Comparison of ENCODE assay signal across 10 cellular contexts in the genomic region with DNA sequence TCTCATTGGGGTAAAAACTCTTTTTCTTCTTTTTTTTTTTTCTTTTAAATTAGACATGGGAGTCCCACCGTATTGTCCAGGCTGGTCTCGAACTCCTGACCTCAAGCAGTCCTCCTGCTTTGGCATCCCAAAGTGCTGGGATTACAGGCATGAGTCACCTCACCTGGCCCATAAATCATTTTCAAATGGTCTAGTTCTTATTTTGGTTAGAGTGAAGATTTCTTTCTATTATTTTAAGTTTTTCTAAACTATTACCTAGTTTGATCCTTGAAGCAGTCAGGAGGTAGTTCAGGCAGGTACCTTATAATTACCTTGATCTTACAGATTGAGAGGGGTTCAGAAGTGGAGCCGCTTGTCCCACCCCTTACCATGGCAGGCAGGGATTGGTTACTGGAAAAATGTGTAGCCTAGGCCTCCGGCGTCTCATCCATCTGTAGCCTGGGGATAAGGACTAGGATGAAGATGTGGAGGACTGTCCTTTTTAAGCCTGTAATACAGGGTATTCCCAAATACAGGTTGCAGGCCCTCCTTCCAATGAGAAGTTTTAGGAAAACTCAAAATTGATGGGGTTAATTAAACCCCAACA. TPM values are rescaled to one million over a fixed set of nuclear protein-coding genes. Genes with fewer than 3 reads are reported as not detected.
DNase-seq lines count a peak whose midpoint lies in the region; ATAC-seq, FAIRE-seq and TF ChIP-seq lines count a peak whose summit lies in the region.
"Had no signal": no experiment of that assay in that cellular context is flagged by ENCODE, and none has a peak within 500 bp of the region (broad histone marks: within the 10 kb centered on the region; RNA-seq: fewer than 3 reads in every experiment).

No MANE protein-coding gene starts in this region.

- H3K27ac ChIP-seq in keratinocyte (ENCODE audit: control insufficient read depth, insufficient read depth, low read length) = peak overlapping the region; percentile 81
- H3K27ac ChIP-seq in RWPE1 = no peak overlapping the region; the same call in 1 of the 2 replicates

- no peak overlapping the region for H2AFZ ChIP-seq in keratinocyte (ENCODE audit: control insufficient read depth, low read length)

- H3K9me3 Mint-ChIP-seq in activated CD8-positive, alpha-beta T cell treated with anti-CD3 and anti-CD28 coated beads for 36 hours = no peaks in the 10 kb centered on the region

- H3K9me1 ChIP-seq in keratinocyte (ENCODE audit: control insufficient read depth, extremely low read depth, insufficient read depth, low read length) = peaks cover 10% of the 10 kb centered on the region

- peak overlapping the region; percentile 93 for H3K4me3 Mint-ChIP-seq in activated CD8-positive, alpha-beta T cell treated with anti-CD3 and anti-CD28 coated beads for 36 hours

- CTCF ChIA-PET in activated CD8-positive, alpha-beta T cell treated with anti-CD3 and anti-CD28 coated beads for 36 hours (lab: Charles Lee) = no interaction called here
- CTCF ChIA-PET in RWPE1 (lab: Yijun Ruan, JAX) = interaction anchor here (0.7 kb wide), 1 partner anchor 127 kb away, joined by 3 read pairs; no protein-coding TSS in a partner anchor

- peaks cover 58% of the 10 kb centered on the region for H3K4me1 Mint-ChIP-seq in activated CD8-positive, alpha-beta T cell treated with anti-CD3 and anti-CD28 coated beads for 36 hours (ENCODE audit: low read depth)

- peak overlapping the region; percentile 88 for H3K9ac ChIP-seq in keratinocyte (ENCODE audit: control insufficient read depth, extremely low read depth, insufficient read depth, low read length)

- H3K36me3 ChIP-seq in H7 (replicated peaks; ENCODE audit: control insufficient read depth, insufficient read depth, low read length) = peaks cover 50% of the 10 kb centered on the region
- H3K36me3 ChIP-seq in keratinocyte (ENCODE audit: control insufficient read depth in 2 of 2, extremely low read depth in 1 of 2, insufficient read depth in 2 of 2, low read length in 2 of 2) = peaks cover 22 to 40% of the 10 kb centered on the region in 2 experiments

- no peaks in the 10 kb centered on the region for H3K27me3 Mint-ChIP-seq in activated CD8-positive, alpha-beta T cell treated with anti-CD3 and anti-CD28 coated beads for 36 hours

- intact Hi-C loops in activated CD8-positive, alpha-beta T cell treated with anti-CD3 and anti-CD28 coated beads for 36 hours (cut with micrococcal nuclease) = loop anchor here (5.0 kb wide), 1 partner anchor 42 kb away; no protein-coding TSS in a partner anchor

- H3K4me1 ChIP-seq in keratinocyte (ENCODE audit: control insufficient read depth, extremely low read depth, insufficient read depth, low read length) = peaks cover 66% of the 10 kb centered on the region

- TF ChIP-seq CTCF in activated CD8-positive, alpha-beta T cell treated with anti-CD3 and anti-CD28 coated beads for 36 hours (IDR thresholded peaks at IDR 0.05) = no peak
- no peak for TF ChIP-seq CTCF in keratinocyte (optimal IDR thresholded peaks at IDR 0.05 in 1 of 3, IDR thresholded peaks at IDR 0.05 in 1 of 3, conservative IDR thresholded peaks at IDR 0.05 in 1 of 3; ENCODE audit: extremely low read depth in 1 of 3, insufficient read depth in 2 of 3, low read length in 3 of 3)
- no peak for TF ChIP-seq CTCF in RWPE1 (conservative IDR thresholded peaks at IDR 0.05; ENCODE audit: low read depth)

- H3K79me2 ChIP-seq in keratinocyte (ENCODE audit: control insufficient read depth, insufficient read depth, low read length) = peaks cover 37% of the 10 kb centered on the region

- no peaks in the 10 kb centered on the region for H3K27me3 ChIP-seq in H7 (ENCODE audit: control insufficient read depth, insufficient read depth, low read length)
- H3K27me3 ChIP-seq in keratinocyte (ENCODE audit: control insufficient read depth, extremely low read depth, insufficient read depth, low read length) = no peaks in the 10 kb centered on the region

- peak overlapping the region; percentile 97 for H3K27ac Mint-ChIP-seq in activated CD8-positive, alpha-beta T cell treated with anti-CD3 and anti-CD28 coated beads for 36 hours

- no peak for FAIRE-seq in keratinocyte (lab: Jason Lieb, UNC)

- DNase-seq in AG20443 (ENCODE audit: low spot score) (peak; percentile 2), H7 (peak; percentile 50), keratinocyte (ENCODE audit: low read depth, low spot score) (no peak), NCI-H345 treated with DMSO at 0.1 percent for 48 hours (lab: John Stamatoyannopoulos, UW; ENCODE audit: unreplicated experiment) (no peak), SW 1271 (lab: John Stamatoyannopoulos, UW) (no peak), RWPE1 (ENCODE audit: low spot score) (no peak)
- DNase-seq in activated CD8-positive, alpha-beta T cell treated with anti-CD3 and anti-CD28 coated beads for 36 hours = no peak
- DNase-seq: NK-92 treated with Interleukin-12 subunit alpha and Interleukin-12 subunit beta, amount 100 ng/mL, for 24 hours had no signal

- peak overlapping the region; percentile 95 for H3K4me3 ChIP-seq in H7 (ENCODE audit: insufficient read depth, low read depth, low read length)
- H3K4me3 ChIP-seq in keratinocyte (ENCODE audit: control insufficient read depth in 2 of 3, extremely low read depth in 1 of 3, insufficient read depth in 2 of 3, low read depth in 1 of 3, low read length in 3 of 3) = peak overlapping the region; percentile 82 to 94 (median 90)
- H3K4me3 ChIP-seq: lung had no signal

- peaks cover 15% of the 10 kb centered on the region for H4K20me1 ChIP-seq in keratinocyte (ENCODE audit: control insufficient read depth, extremely low read depth, insufficient read depth, low read length)

- POLR2A ChIA-PET in activated CD8-positive, alpha-beta T cell treated with anti-CD3 and anti-CD28 coated beads for 36 hours (lab: Charles Lee) = interaction anchor here (0.7 to 1.0 kb wide), 3 partner anchors 8 to 176 kb away, joined by 3 read pairs; partner anchors contain the start of gene SMIM29
- POLR2A ChIA-PET in RWPE1 (lab: Yijun Ruan, JAX; ENCODE audit: low non-redundant PET) = no interaction called here

- H3K9me3 ChIP-seq in keratinocyte (ENCODE audit: control insufficient read depth, low read depth, low read length) = no peaks in the 10 kb centered on the region

- peak overlapping the region; percentile 97 for H3K4me2 ChIP-seq in keratinocyte (ENCODE audit: control insufficient read depth, extremely low read depth, insufficient read depth, low read depth, low read length)

- peaks cover 56% of the 10 kb centered on the region for H3K36me3 Mint-ChIP-seq in activated CD8-positive, alpha-beta T cell treated with anti-CD3 and anti-CD28 coated beads for 36 hours (ENCODE audit: low read depth)

- dilution Hi-C loops in keratinocyte (cut with MboI; ENCODE audit: extremely low pct_ligation_motif_present, low sequenced_read_pairs) = no loop called here

- ATAC-seq in activated CD8-positive, alpha-beta T cell treated with anti-CD3 and anti-CD28 coated beads for 36 hours = no peak
- ATAC-seq in HG02588 (IDR thresholded peaks at IDR 0.05; ENCODE audit: unreplicated experiment) = no peak

RNA-seq across cellular contexts. Expression of gene HMGA1, which starts 2.7 kb away (rescaled TPM):
- total RNA-seq in H7 (2014; rRNA removed; shearing (Covaris generic)) = 1,768 and 1,892 TPM in 2 replicates
- total RNA-seq in activated CD8-positive, alpha-beta T cell treated with anti-CD3 and anti-CD28 coated beads for 36 hours = 100 to 1,000 TPM; 683 to 709 TPM
- polyA plus RNA-seq in keratinocyte = 69.1 to 185 TPM (median 160 TPM) in 3 replicates
- 30.9 TPM for polyA plus RNA-seq in keratinocyte (2011; ENCODE audit: low read depth)
- polyA plus RNA-seq in keratinocyte (2011; cell fraction: cytosol; rRNA removed) = 90.8 and 179 TPM in 2 replicates
- polyA plus RNA-seq in keratinocyte (2011; cell fraction: nucleus; rRNA removed) = 43.3 and 58.2 TPM in 2 replicates
- 162 and 664 TPM in 2 replicates for polyA plus RNA-seq in keratinocyte (2012; ENCODE audit: low replicate concordance)
- 60.7 to 714 TPM (median 117 TPM) in 3 replicates for polyA minus RNA-seq in keratinocyte
- polyA minus RNA-seq in keratinocyte (2011; cell fraction: cytosol; rRNA and poly(A)+ RNA removed) = 186 TPM
- polyA minus RNA-seq in keratinocyte (2011; cell fraction: nucleus; rRNA and poly(A)+ RNA removed) = 21.0 and 28.2 TPM in 2 replicates

RNA-seq across cellular contexts. Expression of gene SMIM29, which starts 9.5 kb away (rescaled TPM):
- total RNA-seq in H7 (2014; rRNA removed; shearing (Covaris generic)) = 12.4 and 24.5 TPM in 2 replicates
- 10 to 100 TPM; 13.3 to 16.4 TPM for total RNA-seq in activated CD8-positive, alpha-beta T cell treated with anti-CD3 and anti-CD28 coated beads for 36 hours
- polyA plus RNA-seq in keratinocyte = 27.4 to 49.3 TPM (median 33.0 TPM) in 3 replicates
- polyA plus RNA-seq in keratinocyte (2011; ENCODE audit: low read depth) = 16.0 TPM
- polyA plus RNA-seq in keratinocyte (2011; cell fraction: cytosol; rRNA removed) = 35.4 and 62.8 TPM in 2 replicates
- polyA plus RNA-seq in keratinocyte (2011; cell fraction: nucleus; rRNA removed) = 27.3 and 38.3 TPM in 2 replicates
- 48.3 and 50.2 TPM in 2 replicates for polyA plus RNA-seq in keratinocyte (2012; ENCODE audit: low replicate concordance)
- 18.6 to 50.4 TPM (median 32.2 TPM) in 3 replicates for polyA minus RNA-seq in keratinocyte
- 78.5 TPM for polyA minus RNA-seq in keratinocyte (2011; cell fraction: cytosol; rRNA and poly(A)+ RNA removed)
- 5.9 and 6.0 TPM in 2 replicates for polyA minus RNA-seq in keratinocyte (2011; cell fraction: nucleus; rRNA and poly(A)+ RNA removed)

Comparison
In these comparisons a context has a peak if more than half of its experiments do, and no peak if none do; other contexts are left out.
1. DNase-seq: peak in AG20443 (single experiment) and H7 (single experiment); none in activated CD8-positive, alpha-beta T cell treated with anti-CD3 and anti-CD28 coated beads for 36 hours (single experiment), keratinocyte (single experiment), NCI-H345 treated with DMSO at 0.1 percent for 48 hours (single experiment), SW 1271 (0 of 2) and RWPE1 (single experiment).